Comparison of ENCODE assay signal across 1 cellular context in genomic region chr13:106874308-106874707, GRCh38.
TF ChIP-seq lines count a peak whose summit lies in the region.

No MANE protein-coding gene starts in this region.

TF ChIP-seq in GM23338, 12 proteins besides CTCF, POLR2A, EP300 and RAD21 (continued from another document):
- TF ChIP-seq ZNF462 (CRISPR knock-in tag; IDR thresholded peaks at IDR 0.05) (no peak), STAT1 (IDR thresholded peaks at IDR 0.05; ENCODE audit: unreplicated experiment) (no peak)
